8 cellular contexts compared by ENCODE assay signal in genomic region chr18:55587341-55588000, GRCh38. TPM values are rescaled to one million over a fixed set of nuclear protein-coding genes. Genes with fewer than 3 reads are reported as not detected.
A peak's percentile ranks its signal among the peaks of the same experiment; 100 is the strongest.
DNase-seq lines count a peak whose midpoint lies in the region; ATAC-seq and TF ChIP-seq lines count a peak whose summit lies in the region.

No MANE protein-coding gene starts in this region.

- CTCF ChIA-PET in HEK293T (lab: Yijun Ruan, JAX): interaction anchor here (0.7 to 1.0 kb wide), 2 partner anchors 12 to 194 kb away, joined by 3 read pairs; no protein-coding TSS in a partner anchor

- no peaks in the 10 kb centered on the region for H3K9me3 ChIP-seq in Peyer's patch
- no peaks in the 10 kb centered on the region for H3K9me3 ChIP-seq in thyroid gland

- TF ChIP-seq POLR2A in Peyer's patch (IDR thresholded peaks at IDR 0.05) (no peak), thyroid gland (IDR thresholded peaks at IDR 0.05) (no peak)

- ATAC-seq in GM21381 (IDR thresholded peaks at IDR 0.05; ENCODE audit: unreplicated experiment) (no peak), HG03565 (IDR thresholded peaks at IDR 0.05; ENCODE audit: unreplicated experiment) (no peak)

- 0 to 1% methylated on average over 17 to 37 of the region's 44 CpGs for whole genome bisulfite sequencing in thyroid gland, 2 donors

- TF ChIP-seq CTCF in AG09309 (IDR thresholded peaks at IDR 0.05; ENCODE audit: control insufficient read depth, insufficient read depth, low read depth, low read length, missing control alignments) (no peak), Peyer's patch (IDR thresholded peaks at IDR 0.05) (no peak), thyroid gland (IDR thresholded peaks at IDR 0.05) (no peak)

- H3K4me3 ChIP-seq in AG09309 (ENCODE audit: control insufficient read depth, low read depth, low read length): peak overlapping the region; percentile 73
- H3K4me3 ChIP-seq in Peyer's patch: peak overlapping the region; percentile 54 to 64 (median 58)
- H3K4me3 ChIP-seq in thyroid gland (replicated peaks in 1 of 3): peak overlapping the region in 2 of 3 donors; percentile 46 to 55

- peak overlapping the region; percentile 73 to 89 (median 85) for H3K27ac ChIP-seq in Peyer's patch
- peak overlapping the region; percentile 57 to 91 (median 86) for H3K27ac ChIP-seq in thyroid gland

- DNase-seq in AG09309 (ENCODE audit: low read depth) (no peak), HEK293T (ENCODE audit: extremely low spot score) (peak; percentile 11), Peyer's patch (peak in 1 of 3 donors; percentile 45), dermis microvascular lymphatic vessel endothelial cell (ENCODE audit: low read depth in 2 of 2) (peak; percentile 51 to 65), lung microvascular endothelial cell (ENCODE audit: low read depth in 2 of 2) (peak; percentile 74 to 78), thyroid gland (peak; percentile 21 to 25)

- POLR2A ChIA-PET in HEK293T (lab: Yijun Ruan, JAX): no interaction called here

- H3K4me1 ChIP-seq in Peyer's patch: no peaks in the 10 kb centered on the region
- H3K4me1 ChIP-seq in thyroid gland: peaks cover 0 to 9% of the 10 kb centered on the region in 2 donors

- no peaks in the 10 kb centered on the region for H3K36me3 ChIP-seq in Peyer's patch
- H3K36me3 ChIP-seq in thyroid gland: no peaks in the 10 kb centered on the region

- intact Hi-C loops in thyroid gland (cut with DNase I): no loop called here

- H3K27me3 ChIP-seq in Peyer's patch (no peaks in the 10 kb centered on the region), thyroid gland (no peaks in the 10 kb centered on the region)

TF ChIP-seq in HEK293T, 16 proteins besides CTCF, POLR2A, EP300 and RAD21:
- TF ChIP-seq ARNT (IDR thresholded peaks at IDR 0.05) (no peak), ZNF384 (IDR thresholded peaks at IDR 0.05) (0 out of 2 replicates have a peak, but pooled peaks have one; percentile 11)

RNA-seq across cellular contexts. Expression of gene TCF4, which starts 0.5 kb away (rescaled TPM):
- total RNA-seq in Peyer's patch (100 to 1,000 TPM in 1 of 4 donors, 10 to 100 TPM in 3; 11.9 to 190 (median 33.8) TPM), dermis microvascular lymphatic vessel endothelial cell (424 and 459 TPM in 2 replicates), lung microvascular endothelial cell (374 and 536 TPM in 2 replicates), thyroid gland (100 to 1,000 TPM; 114 to 190 (median 132) TPM)
